In genomic region chr4:98929341-98930267, GRCh38 we compare ENCODE assay signal across 8 cellular contexts.
DNase-seq lines count a peak whose midpoint lies in the region; ATAC-seq and TF ChIP-seq lines count a peak whose summit lies in the region.

No MANE protein-coding gene starts in this region.

- peak overlapping the region; percentile 97 for H3K27ac ChIP-seq in muscle layer of colon (ENCODE audit: low read depth, low read length)

- no peaks in the 10 kb centered on the region for H3K4me1 ChIP-seq in muscle layer of colon (ENCODE audit: insufficient read depth, low read length)

- ATAC-seq in HG02885 (IDR thresholded peaks at IDR 0.05; ENCODE audit: poor library complexity, unreplicated experiment) = peak; percentile 49

- H3K36me3 ChIP-seq in muscle layer of colon (ENCODE audit: insufficient read depth, low read length) = peaks cover 6% of the 10 kb centered on the region

- H3K27me3 ChIP-seq in muscle layer of colon (ENCODE audit: control insufficient read depth in 1 of 2, insufficient read depth in 2 of 2, low read length in 2 of 2) = no peaks in the 10 kb centered on the region

- peak; percentile 12 for TF ChIP-seq CTCF in epithelial cell of esophagus (IDR thresholded peaks at IDR 0.05; ENCODE audit: insufficient read depth, low read depth, low read length, missing control alignments)

- DNase-seq in NCI-H146 (lab: John Stamatoyannopoulos, UW) (peak; percentile 46), NCI-H146 treated with DMSO at 0.1 percent for 48 hours (lab: John Stamatoyannopoulos, UW; ENCODE audit: unreplicated experiment) (no peak), NOMO-1 treated with DMSO at 0.1 percent for 48 hours (lab: John Stamatoyannopoulos, UW; ENCODE audit: unreplicated experiment) (peak; percentile 84), epithelial cell of esophagus (ENCODE audit: low read depth) (peak; percentile 98)
- peak; percentile 41 for DNase-seq in activated CD8-positive, alpha-beta memory T cell treated with anti-CD3 and anti-CD28 coated beads, Interleukin-2, amount 50 U/mL, for 4 hours
- DNase-seq in stimulated activated CD8-positive, alpha-beta memory T cell treated with anti-CD3 and anti-CD28 coated beads, Interleukin-7, amount 100 ng/mL, for 48 hours (ENCODE audit: extremely low read depth in 1 of 2, low read depth in 1 of 2) = peak; percentile 27 to 63

- peak overlapping the region; percentile 92 for H3K4me3 ChIP-seq in epithelial cell of esophagus (ENCODE audit: low read length)
- H3K4me3 ChIP-seq in muscle layer of colon (ENCODE audit: low read depth in 1 of 2, low read length in 2 of 2) = peak overlapping the region; percentile 96 to 98

- peak overlapping the region; percentile 63 for H3K9ac ChIP-seq in muscle layer of colon (ENCODE audit: low read length)

- no peaks in the 10 kb centered on the region for H3K9me3 ChIP-seq in muscle layer of colon (ENCODE audit: low read length)
